In genomic region chr6:134064461-134064860, GRCh38 we compare ENCODE assay signal across 1 cellular context.
TF ChIP-seq lines count a peak whose summit lies in the region.

No MANE protein-coding gene starts in this region.

TF ChIP-seq in GM23338, 12 proteins besides CTCF, POLR2A, EP300 and RAD21 (continued from another document):
- TF ChIP-seq ETS1 (IDR thresholded peaks at IDR 0.05) = no peak
- no peak for TF ChIP-seq STAT1 (IDR thresholded peaks at IDR 0.05; ENCODE audit: unreplicated experiment)
- TF ChIP-seq ZNF462 (CRISPR knock-in tag; IDR thresholded peaks at IDR 0.05) = no peak
- no peak for TF ChIP-seq REST (IDR thresholded peaks at IDR 0.05; ENCODE audit: unreplicated experiment)
- TF ChIP-seq ZNF114 (CRISPR knock-in tag; IDR thresholded peaks at IDR 0.05) = no peak
- TF ChIP-seq JUNB (IDR thresholded peaks at IDR 0.05; ENCODE audit: unreplicated experiment) = no peak
- TF ChIP-seq NANOG (IDR thresholded peaks at IDR 0.05; ENCODE audit: borderline replicate concordance) = no peak
- TF ChIP-seq POLR2AphosphoS5 (IDR thresholded peaks at IDR 0.05; ENCODE audit: low read depth) = no peak
- no peak for TF ChIP-seq EZH2phosphoT487 (IDR thresholded peaks at IDR 0.05; ENCODE audit: unreplicated experiment)
- no peak for TF ChIP-seq EZH2 (IDR thresholded peaks at IDR 0.05; ENCODE audit: low read depth, unreplicated experiment)
